1 cellular context compared by ENCODE assay signal in genomic region chr5:157640406-157640805, GRCh38.
TF ChIP-seq lines count a peak whose summit lies in the region.

No MANE protein-coding gene starts in this region.

TF ChIP-seq in K562, 482 proteins besides CTCF, POLR2A, EP300 and RAD21:
- TF ChIP-seq ZNF639 (CRISPR knock-in tag; conservative IDR thresholded peaks at IDR 0.05 in 1 of 2, IDR thresholded peaks at IDR 0.05 in 1 of 2) (no peak), CBX8 (IDR thresholded peaks at IDR 0.05; ENCODE audit: borderline replicate concordance, extremely low read depth, low read depth, low read length, poor library complexity, severe bottlenecking) (no peak), ZNF518B (CRISPR knock-in tag; IDR thresholded peaks at IDR 0.05) (no peak), DIDO1 (tag; IDR thresholded peaks at IDR 0.05; ENCODE audit: low read depth) (no peak), JUN (IDR thresholded peaks at IDR 0.05; ENCODE audit: borderline replicate concordance, low read depth, low read length) (no peak), JUN (CRISPR knock-in tag; IDR thresholded peaks at IDR 0.05; ENCODE audit: borderline replicate concordance) (no peak), TCF3 (CRISPR knock-in tag; IDR thresholded peaks at IDR 0.05) (0 out of 2 replicates have a peak, but pooled peaks have one; percentile 37), TEAD4 (IDR thresholded peaks at IDR 0.05; ENCODE audit: low read length) (peak; percentile 31; the same call in 1 of the 2 replicates), TEAD4 (CRISPR knock-in tag; IDR thresholded peaks at IDR 0.05; ENCODE audit: borderline replicate concordance) (no peak), BHLHE40 (IDR thresholded peaks at IDR 0.05; ENCODE audit: low read length) (peak; percentile 39; the same call in 1 of the 2 replicates), GTF2E2 (tag; IDR thresholded peaks at IDR 0.05) (no peak), TEAD2 (tag; IDR thresholded peaks at IDR 0.05) (no peak), CBFA2T3 (IDR thresholded peaks at IDR 0.05) (peak; percentile 67), BCL6 (CRISPR knock-in tag; IDR thresholded peaks at IDR 0.05) (no peak), ZNF551 (CRISPR knock-in tag; IDR thresholded peaks at IDR 0.05) (no peak), SPI1 (IDR thresholded peaks at IDR 0.05; ENCODE audit: borderline replicate concordance, low read depth, low read length) (no peak), ZNF133 (CRISPR knock-in tag; IDR thresholded peaks at IDR 0.05) (no peak), CBFA2T2 (conservative IDR thresholded peaks at IDR 0.05) (peak; percentile 31; the same call in 1 of the 2 replicates), KDM1A (IDR thresholded peaks at IDR 0.05) (peak; percentile 32 to 42; a peak in 1 of 4 replicates), NRF1 (conservative IDR thresholded peaks at IDR 0.05 in 1 of 2, IDR thresholded peaks at IDR 0.05 in 1 of 2) (peak in 1 of 2 experiments; percentile 28; a peak in 1 of 4 replicates)
TF ChIP-seq in K562: peak in this region for 7.
